14 cellular contexts compared by ENCODE assay signal in genomic region chr10:95675403-95676116, GRCh38. TPM values are rescaled to one million over a fixed set of nuclear protein-coding genes. Genes with fewer than 3 reads are reported as not detected.
DNase-seq lines count a peak whose midpoint lies in the region; TF ChIP-seq lines count a peak whose summit lies in the region.
"Had no signal": no experiment of that assay in that cellular context is flagged by ENCODE, and none has a peak within 500 bp of the region (broad histone marks: within the 10 kb centered on the region; RNA-seq: fewer than 3 reads in every experiment).

No MANE protein-coding gene starts in this region.

- H3K9me3 ChIP-seq in hepatocyte (ENCODE audit: low read depth) (no peaks in the 10 kb centered on the region), thyroid gland (no peaks in the 10 kb centered on the region)
- H3K9me3 ChIP-seq: BLaER1, Peyer's patch had no signal

- no peak overlapping the region for H2AFZ ChIP-seq in hepatocyte
- H2AFZ ChIP-seq: GM23248 had no signal

- H3K4me2 ChIP-seq in hepatocyte: peak overlapping the region; percentile 5
- H3K4me2 ChIP-seq: BLaER1 had no signal

- peak; percentile 77 for DNase-seq in HT-29 (ENCODE audit: low spot score)
- peak; percentile 26 for DNase-seq in hepatocyte (ENCODE audit: low spot score)
- no peak for DNase-seq in thyroid gland
- no peak for DNase-seq in LoVo (ENCODE audit: low spot score)
- no peak for DNase-seq in T1000 (lab: John Stamatoyannopoulos, UW)
- DNase-seq in NCI-H524 (lab: John Stamatoyannopoulos, UW): no peak
- DNase-seq: CD8-positive, alpha-beta memory T cell; GM23248; Karpas-422; NCI-H2107; Peyer's patch; SHP77 had no signal

- H3K79me2 ChIP-seq in hepatocyte: no peaks in the 10 kb centered on the region

- no peak for TF ChIP-seq POLR2A in thyroid gland (IDR thresholded peaks at IDR 0.05)

- no peaks in the 10 kb centered on the region for H3K4me1 ChIP-seq in hepatocyte (ENCODE audit: insufficient read depth)
- no peaks in the 10 kb centered on the region for H3K4me1 ChIP-seq in thyroid gland
- H3K4me1 ChIP-seq: BLaER1, Peyer's patch had no signal

- no peaks in the 10 kb centered on the region for H3K27me3 ChIP-seq in hepatocyte
- no peaks in the 10 kb centered on the region for H3K27me3 ChIP-seq in thyroid gland
- H3K27me3 ChIP-seq: BLaER1, Peyer's patch had no signal

- no peaks in the 10 kb centered on the region for H3K9me2 ChIP-seq in hepatocyte (replicated peaks; ENCODE audit: insufficient read depth)

- H4K20me1 ChIP-seq in hepatocyte (ENCODE audit: insufficient read depth, poor library complexity, severe bottlenecking): no peaks in the 10 kb centered on the region
- H4K20me1 ChIP-seq: BLaER1 had no signal

- intact Hi-C loops in thyroid gland (cut with DNase I): no loop called here

- 32% methylated on average over 1 of the region's 1 CpG for WGBS in hepatocyte (ENCODE audit: low lambda C conversion rate, missing lambda C conversion rate)
- WGBS in thyroid gland, 2 donors: 53% methylated on average over 1 of the region's 1 CpG

- H3K27ac ChIP-seq in VCaP (peak overlapping the region; percentile 56), hepatocyte (peak overlapping the region; percentile 59), thyroid gland (peak overlapping the region in 2 of 3 donors; percentile 43 to 79)
- H3K27ac ChIP-seq: BLaER1, GM23248 had no signal

- H3K4me3 ChIP-seq in hepatocyte (no peak overlapping the region), thyroid gland (replicated peaks in 1 of 3) (no peak overlapping the region)
- H3K4me3 ChIP-seq: BLaER1, GM23248, Peyer's patch had no signal

- no peaks in the 10 kb centered on the region for H3K36me3 ChIP-seq in hepatocyte (replicated peaks; ENCODE audit: insufficient read depth, low read depth)
- H3K36me3 ChIP-seq in thyroid gland: peaks cover 13 to 15% of the 10 kb centered on the region in 2 donors

- TF ChIP-seq CTCF in VCaP (conservative IDR thresholded peaks at IDR 0.05): no peak
- TF ChIP-seq CTCF in hepatocyte (IDR thresholded peaks at IDR 0.05; ENCODE audit: poor library complexity): no peak
- no peak for TF ChIP-seq CTCF in thyroid gland (IDR thresholded peaks at IDR 0.05)

RNA-seq across cellular contexts. Expression of gene TCTN3, which starts 18.2 kb away (rescaled TPM):
- total RNA-seq in HT-29 (2014; rRNA removed; shearing (Covaris generic)): 16.4 and 19.1 TPM in 2 replicates
- total RNA-seq in hepatocyte (46.2 and 46.4 TPM in 2 replicates), thyroid gland (10 to 100 TPM; 37.5 to 62.1 (median 51.8) TPM)
- polyA plus RNA-seq in hepatocyte: 52.8 and 55.6 TPM in 2 replicates

RNA-seq across cellular contexts. Expression of gene ALDH18A1, which starts 19.0 kb away (rescaled TPM):
- total RNA-seq in HT-29 (2014; rRNA removed; shearing (Covaris generic)): 108 and 110 TPM in 2 replicates
- 136 and 168 TPM in 2 replicates for total RNA-seq in hepatocyte
- 105 and 106 TPM in 2 replicates for polyA plus RNA-seq in hepatocyte
- 100 to 1,000 TPM in 2 of 4 donors, 10 to 100 TPM in 2; 66.6 to 134 (median 96.5) TPM for total RNA-seq in thyroid gland

Comparison
In these comparisons a context has a peak if more than half of its experiments do, and no peak if none do; other contexts are left out.
1. DNase-seq: peak in HT-29 (single experiment) and hepatocyte (single experiment); none in thyroid gland (0 of 2), LoVo (single experiment), T1000 (single experiment) and NCI-H524 (0 of 2).
2. Peak in every context shown above with its lines, with median percentiles within 50 percentile points of each other: H3K27ac ChIP-seq.